Comparison of ENCODE assay signal across 8 cellular contexts in genomic region chr19:18588611-18589379, GRCh38. TPM values are rescaled to one million over a fixed set of nuclear protein-coding genes. Genes with fewer than 3 reads are reported as not detected.
A peak's percentile ranks its signal among the peaks of the same experiment; 100 is the strongest.
DNase-seq lines count a peak whose midpoint lies in the region; ATAC-seq and TF ChIP-seq lines count a peak whose summit lies in the region.

TSS of gene REX1BD (plus strand) at chr19:18588798. CDS start at chr19:18588802, 4 bp downstream.

- no peaks in the 10 kb centered on the region for H3K27me3 ChIP-seq in CD8-positive, alpha-beta T cell (ENCODE audit: insufficient read depth, low read length)
- H3K27me3 ChIP-seq in endocrine pancreas (ENCODE audit: control insufficient read depth, insufficient read depth, low read length) = no peaks in the 10 kb centered on the region

- ATAC-seq in CD8-positive, alpha-beta T cell = peak; percentile 81
- ATAC-seq in GM19452 (IDR thresholded peaks at IDR 0.05; ENCODE audit: unreplicated experiment) = peak; percentile 78

- no peaks in the 10 kb centered on the region for H3K9me3 ChIP-seq in CD8-positive, alpha-beta T cell (ENCODE audit: low read length)
- H3K9me3 ChIP-seq in endocrine pancreas (ENCODE audit: control insufficient read depth, low read length) = no peaks in the 10 kb centered on the region

- peak; percentile 77 for TF ChIP-seq CTCF in CD8-positive, alpha-beta T cell (IDR thresholded peaks at IDR 0.05)

- CTCF ChIA-PET in CD8-positive, alpha-beta T cell (lab: Charles Lee) = interaction anchor here (0.7 to 10.7 kb wide), 21 partner anchors 9 to 330 kb away, joined by 3 to 126 read pairs (median 4); partner anchors contain the start of genes COPE, DDX49, ELL and FKBP8

- peak within 1 kb of the TSS; percentile 83 for H3K27ac ChIP-seq in CD8-positive, alpha-beta T cell (ENCODE audit: low read depth, low read length)

- POLR2A ChIA-PET in CD8-positive, alpha-beta T cell (lab: Charles Lee) = interaction anchor here (0.6 to 3.2 kb wide), 19 partner anchors 17 to 331 kb away, joined by 3 to 56 read pairs (median 4); partner anchors contain the start of genes DDX49, ELL, JUND and KXD1

- H3K4me3 Mint-ChIP-seq in CD8-positive, alpha-beta T cell = peak within 1 kb of the TSS; percentile 93

- H3K4me1 ChIP-seq in CD8-positive, alpha-beta T cell (ENCODE audit: insufficient read depth, low read length) = peaks cover 31% of the 10 kb centered on the region
- no peaks in the 10 kb centered on the region for H3K4me1 ChIP-seq in endocrine pancreas (ENCODE audit: control insufficient read depth, insufficient read depth, low read length)

- H3K9me3 Mint-ChIP-seq in CD8-positive, alpha-beta T cell = no peaks in the 10 kb centered on the region

- peak within 1 kb of the TSS; percentile 83 for H3K4me3 ChIP-seq in CD8-positive, alpha-beta T cell (ENCODE audit: low read depth, low read length)
- no peak within 1 kb of the TSS for H3K4me3 ChIP-seq in endocrine pancreas (ENCODE audit: control insufficient read depth, insufficient read depth, low read length)

- H3K27me3 Mint-ChIP-seq in CD8-positive, alpha-beta T cell (ENCODE audit: low read depth) = no peaks in the 10 kb centered on the region

- DNase-seq in CD8-positive, alpha-beta T cell = peak; percentile 71 to 93 (median 86)
- DNase-seq in HK-2 (ENCODE audit: unreplicated experiment) (peak; percentile 92), NOMO-1 treated with dmso at 0.1 percent for 144 hours (lab: John Stamatoyannopoulos, UW; ENCODE audit: unreplicated experiment) (peak; percentile 75), mesenteric fat pad (ENCODE audit: low spot score) (peak; percentile 94)
- DNase-seq in activated CD8-positive, alpha-beta memory T cell treated with anti-CD3 and anti-CD28 coated beads for 4 hours (ENCODE audit: low read depth in 2 of 2) = peak; percentile 81 to 83
- DNase-seq in stimulated activated CD8-positive, alpha-beta memory T cell treated with anti-CD3 and anti-CD28 coated beads, Interleukin-15, amount 100 ng/mL, for 24 hours (ENCODE audit: low read depth) = peak; percentile 76

- peak within 1 kb of the TSS; percentile 95 for H3K27ac Mint-ChIP-seq in CD8-positive, alpha-beta T cell

- peaks cover 9% of the 10 kb centered on the region for H3K36me3 Mint-ChIP-seq in CD8-positive, alpha-beta T cell

- intact Hi-C loops in CD8-positive, alpha-beta T cell (cut with DNase I, micrococcal nuclease) = loop anchor here (1.0 to 5.0 kb wide), 14 partner anchors 17 to 396 kb away; partner anchors contain the start of genes COPE (in 2 of the 2), DDX49 (in 2 of the 2), ELL (in 2 of the 2) and FKBP8 (in 2 of the 2)

- peaks cover 8% of the 10 kb centered on the region for H3K36me3 ChIP-seq in CD8-positive, alpha-beta T cell (ENCODE audit: insufficient read depth, low read length)
- H3K36me3 ChIP-seq in endocrine pancreas (ENCODE audit: control insufficient read depth, insufficient read depth, low read length) = no peaks in the 10 kb centered on the region

- H3K9ac ChIP-seq in endocrine pancreas (ENCODE audit: control insufficient read depth, insufficient read depth, low read length) = peak within 1 kb of the TSS; percentile 62

- H3K4me1 Mint-ChIP-seq in CD8-positive, alpha-beta T cell (ENCODE audit: low read depth) = peaks cover 34% of the 10 kb centered on the region

RNA-seq across cellular contexts. Expression of gene REX1BD, which starts in this region (rescaled TPM):
- total RNA-seq in CD8-positive, alpha-beta T cell = 10 to 100 TPM; 85.6 to 91.1 TPM
- total RNA-seq in mesenteric fat pad = 52.7 TPM
